ENCODE assay signal across 1 cellular context in the genomic region with DNA sequence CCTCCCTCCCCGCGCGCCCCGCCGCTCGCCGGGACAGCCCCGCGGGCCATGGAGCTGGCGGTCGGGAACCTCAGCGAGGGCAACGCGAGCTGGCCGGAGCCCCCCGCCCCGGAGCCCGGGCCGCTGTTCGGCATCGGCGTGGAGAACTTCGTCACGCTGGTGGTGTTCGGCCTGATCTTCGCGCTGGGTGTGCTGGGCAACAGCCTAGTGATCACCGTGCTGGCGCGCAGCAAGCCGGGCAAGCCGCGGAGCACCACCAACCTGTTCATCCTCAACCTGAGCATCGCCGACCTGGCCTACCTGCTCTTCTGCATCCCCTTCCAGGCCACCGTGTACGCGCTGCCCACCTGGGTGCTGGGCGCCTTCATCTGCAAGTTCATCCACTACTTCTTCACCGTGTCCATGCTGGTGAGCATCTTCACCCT.
TF ChIP-seq lines count a peak whose summit lies in the region.

No MANE protein-coding gene starts in this region.

TF ChIP-seq in WTC11, 78 proteins besides CTCF, POLR2A, EP300 and RAD21 (continued from another document):
- TF ChIP-seq, protein P1, sequence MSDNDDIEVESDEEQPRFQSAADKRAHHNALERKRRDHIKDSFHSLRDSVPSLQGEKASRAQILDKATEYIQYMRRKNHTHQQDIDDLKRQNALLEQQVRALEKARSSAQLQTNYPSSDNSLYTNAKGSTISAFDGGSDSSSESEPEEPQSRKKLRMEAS (CRISPR knock-in tag; IDR thresholded peaks at IDR 0.05), result 0 out of 2 replicates have a peak, but pooled peaks have one; percentile 21
TF ChIP-seq in WTC11: peak in this region for 1.
